In genomic region chr20:4036351-4036750, GRCh38 we compare ENCODE assay signal across 16 cellular contexts.
"Had no signal": no experiment of that assay in that cellular context is flagged by ENCODE, and none has a peak within 500 bp of the region (broad histone marks: within the 10 kb centered on the region; RNA-seq: fewer than 3 reads in every experiment).

No MANE protein-coding gene starts in this region.

- H3K9ac ChIP-seq: SK-N-SH had no signal

- H3K27ac Mint-ChIP-seq: activated CD8-positive, alpha-beta T cell treated with anti-CD3 and anti-CD28 coated beads, Interleukin-2, amount 10 ng/mL, durations not matched to agents 7 days and 5 days; activated naive CD4-positive, alpha-beta T cell treated with anti-CD3 and anti-CD28 coated beads for 36 hours; T-helper 17 cell; type B pancreatic cell had no signal

- H3K4me3 Mint-ChIP-seq: activated CD8-positive, alpha-beta T cell treated with anti-CD3 and anti-CD28 coated beads, Interleukin-2, amount 10 ng/mL, durations not matched to agents 7 days and 5 days; activated naive CD4-positive, alpha-beta T cell treated with anti-CD3 and anti-CD28 coated beads for 36 hours; T-helper 17 cell; type B pancreatic cell had no signal

- H3K36me3 Mint-ChIP-seq: type B pancreatic cell had no signal

- H3K9me3 ChIP-seq: gastroesophageal sphincter, SK-N-SH, spleen, suprapubic skin had no signal

- H3K27me3 ChIP-seq: spleen, suprapubic skin had no signal

- ATAC-seq: activated CD8-positive, alpha-beta T cell treated with anti-CD3 and anti-CD28 coated beads, Interleukin-2, amount 10 ng/mL, durations not matched to agents 7 days and 5 days; gastroesophageal sphincter; right cardiac atrium; stimulated activated naive CD8-positive, alpha-beta T cell treated with anti-CD3 and anti-CD28 coated beads, Interleukin-15, Interleukin-2, amounts not matched to agents 100 U/mL and 50 U/mL, for 24 hours; T-helper 17 cell had no signal

- H3K9me3 Mint-ChIP-seq: activated naive CD4-positive, alpha-beta T cell treated with anti-CD3 and anti-CD28 coated beads for 36 hours had no signal

- H3K4me2 ChIP-seq: SK-N-SH had no signal

- H3K27ac ChIP-seq: coronary artery, gastroesophageal sphincter, suprapubic skin had no signal

- DNase-seq: activated CD4-positive, CD25-positive, alpha-beta regulatory T cell; activated CD8-positive, alpha-beta T cell treated with anti-CD3 and anti-CD28 coated beads, Interleukin-2, amount 10 ng/mL, durations not matched to agents 7 days and 5 days; activated naive CD4-positive, alpha-beta T cell treated with anti-CD3 and anti-CD28 coated beads for 36 hours; caudate nucleus; effector memory CD4-positive, alpha-beta T cell; posterior cingulate gyrus; right cardiac atrium; SK-N-SH; spleen; stimulated activated CD4-positive, alpha-beta T cell treated with anti-CD3 and anti-CD28 coated beads, Interleukin-1b, Interleukin-23, amount 100 ng/mL, for 48 hours; stimulated activated naive CD8-positive, alpha-beta T cell treated with anti-CD3 and anti-CD28 coated beads, Interleukin-15, Interleukin-2, amounts not matched to agents 100 U/mL and 50 U/mL, for 24 hours; T-helper 17 cell had no signal

- H3K36me3 ChIP-seq: gastroesophageal sphincter, spleen, suprapubic skin had no signal

- H3K27me3 Mint-ChIP-seq: T-helper 17 cell had no signal

- H3K4me3 ChIP-seq: coronary artery, gastroesophageal sphincter, spleen, suprapubic skin had no signal
